In genomic region chr17:4708436-4708835, GRCh38 we compare ENCODE assay signal across 6 cellular contexts. TPM values are rescaled to one million over a fixed set of nuclear protein-coding genes. Genes with fewer than 3 reads are reported as not detected.
A peak's percentile ranks its signal among the peaks of the same experiment; 100 is the strongest.
DNase-seq lines count a peak whose midpoint lies in the region; ATAC-seq and TF ChIP-seq lines count a peak whose summit lies in the region.

No MANE protein-coding gene starts in this region.

- peaks cover 17% of the 10 kb centered on the region; the same call in 1 of the 2 replicates for H3F3A ChIP-seq in GM23338 (replicated peaks; ENCODE audit: low read depth)

- WGBS in mesenchymal stem cell, result 88% methylated on average over 6 of the region's 8 CpGs
- 76 to 83% (median 82%) methylated on average over 8 of the region's 8 CpGs for WGBS in ovary, 3 donors
- WGBS in lower leg skin, 2 donors, result 73 to 76% methylated on average over 7 to 8 of the region's 8 CpGs

- H3K36me3 Mint-ChIP-seq in GM23338 (ENCODE audit: low read depth), result peaks cover 6% of the 10 kb centered on the region; the same call in 2 of the 3 replicates

- no peaks in the 10 kb centered on the region for H3K36me3 ChIP-seq in GM23338 (ENCODE audit: insufficient read depth)
- no peaks in the 10 kb centered on the region for H3K36me3 ChIP-seq in mesenchymal stem cell (ENCODE audit: control insufficient read depth in 1 of 2, insufficient read depth in 2 of 2, low read depth in 1 of 2, low read length in 2 of 2)
- no peaks in the 10 kb centered on the region for H3K36me3 ChIP-seq in ovary

- no peaks in the 10 kb centered on the region for H3K9me3 ChIP-seq in mesenchymal stem cell (ENCODE audit: control insufficient read depth, low read length)
- H3K9me3 ChIP-seq in ovary, result no peaks in the 10 kb centered on the region

- no peak overlapping the region for H2BK15ac ChIP-seq in mesenchymal stem cell (ENCODE audit: low read depth, poor library complexity, severe bottlenecking)

- no peak overlapping the region for H3K4ac ChIP-seq in mesenchymal stem cell (ENCODE audit: low read depth in 1 of 2, low read length in 2 of 2)

- no peak overlapping the region for H4K91ac ChIP-seq in mesenchymal stem cell (ENCODE audit: low read length)

- H3K9me3 Mint-ChIP-seq in GM23338, result peaks cover 10% of the 10 kb centered on the region; the same call in 2 of the 3 replicates

- H4K20me1 ChIP-seq in GM23338 (replicated peaks; ENCODE audit: insufficient read depth), result no peaks in the 10 kb centered on the region; the same call in 1 of the 2 replicates

- peaks cover 27% of the 10 kb centered on the region for H3K79me2 ChIP-seq in GM23338 (replicated peaks; ENCODE audit: insufficient read depth)

- H2BK5ac ChIP-seq in mesenchymal stem cell (ENCODE audit: low read depth, low read length, poor library complexity, severe bottlenecking), result no peak overlapping the region

- no peak for TF ChIP-seq CTCF in GM23338 (conservative IDR thresholded peaks at IDR 0.05; ENCODE audit: low read depth in 2 of 2)
- TF ChIP-seq CTCF in ovary (IDR thresholded peaks at IDR 0.05), result no peak
- no peak for TF ChIP-seq CTCF in lower leg skin (IDR thresholded peaks at IDR 0.05)

- H2AK5ac ChIP-seq in mesenchymal stem cell (ENCODE audit: low read length, severe bottlenecking), result no peak overlapping the region

- no peak overlapping the region for H3K4me3 ChIP-seq in GM23338
- no peak overlapping the region for H3K4me3 ChIP-seq in mesenchymal stem cell (ENCODE audit: insufficient read depth in 1 of 2, low read depth in 1 of 2, low read length in 2 of 2)
- H3K4me3 ChIP-seq in ovary, result no peak overlapping the region
- no peak overlapping the region for H3K4me3 ChIP-seq in lower leg skin (ENCODE audit: low read depth, poor library complexity, severe bottlenecking)

- intact Hi-C loops in ovary (cut with DNase I) (loop anchor here in 1 of 4 donors (2.0 kb wide), 1 partner anchor 180 kb away; no protein-coding TSS in a partner anchor), lower leg skin (cut with DNase I; ENCODE audit: low total_unique reads) (no loop called here)

- H3K27me3 ChIP-seq in GM23338 (ENCODE audit: insufficient read depth) (no peaks in the 10 kb centered on the region), mesenchymal stem cell (ENCODE audit: control insufficient read depth in 1 of 2, insufficient read depth in 1 of 2, low read length in 2 of 2) (no peaks in the 10 kb centered on the region), ovary (no peaks in the 10 kb centered on the region)

- TF ChIP-seq POLR2A in ovary (IDR thresholded peaks at IDR 0.05), result no peak
- TF ChIP-seq POLR2A in lower leg skin (IDR thresholded peaks at IDR 0.05), result no peak

- H3K9me2 ChIP-seq in GM23338 (ENCODE audit: insufficient read depth), result no peaks in the 10 kb centered on the region

- H3K4me2 ChIP-seq in GM23338 (no peak overlapping the region), mesenchymal stem cell (ENCODE audit: low read length, poor library complexity, severe bottlenecking) (no peak overlapping the region)

- H2BK120ac ChIP-seq in mesenchymal stem cell (ENCODE audit: low read depth, low read length), result no peak overlapping the region

- peak overlapping the region; percentile 41; the same call in 2 of the 3 replicates for H3K4me3 Mint-ChIP-seq in GM23338

- H2BK12ac ChIP-seq in mesenchymal stem cell (ENCODE audit: low read length in 2 of 2), result no peak overlapping the region

- DNase-seq in GM23338 (ENCODE audit: low spot score) (peak; percentile 80), T-helper 1 cell (peak in 4 of 5 donors; percentile 15 to 69 (median 32)), mesenchymal stem cell (peak; percentile 19), ovary (no peak), lower leg skin (ENCODE audit: low spot score in 2 of 2) (no peak)

- no peak for TF ChIP-seq EP300 in ovary (IDR thresholded peaks at IDR 0.05)

- H2AFZ ChIP-seq in GM23338 (no peak overlapping the region), mesenchymal stem cell (ENCODE audit: low read depth, low read length) (no peak overlapping the region)

- no peak overlapping the region for H3K14ac ChIP-seq in mesenchymal stem cell (ENCODE audit: low read length in 2 of 2)

- H3K27ac ChIP-seq in GM23338 (ENCODE audit: low read depth) (no peak overlapping the region), mesenchymal stem cell (ENCODE audit: low read length, poor library complexity, severe bottlenecking) (no peak overlapping the region), ovary (no peak overlapping the region)

- peaks cover 18% of the 10 kb centered on the region for H3K27me3 Mint-ChIP-seq in GM23338 (ENCODE audit: insufficient read depth, low read depth, poor library complexity)

- no peak overlapping the region for H3K23ac ChIP-seq in mesenchymal stem cell (ENCODE audit: low read length in 2 of 2)

- H3K4me1 Mint-ChIP-seq in GM23338, result peaks cover 35% of the 10 kb centered on the region

- H3K79me1 ChIP-seq in mesenchymal stem cell (replicated peaks; ENCODE audit: low read length, poor library complexity, severe bottlenecking), result peaks cover 14% of the 10 kb centered on the region

- H3K4me1 ChIP-seq in GM23338 (ENCODE audit: insufficient read depth) (peaks cover 26% of the 10 kb centered on the region), mesenchymal stem cell (ENCODE audit: control insufficient read depth, insufficient read depth, low read depth, low read length) (peaks cover 19% of the 10 kb centered on the region), ovary (ENCODE audit: insufficient read depth) (peaks cover 3% of the 10 kb centered on the region)

- H3K27ac Mint-ChIP-seq in GM23338, result no peak overlapping the region

- no peak overlapping the region for H3K18ac ChIP-seq in mesenchymal stem cell (ENCODE audit: low read depth in 1 of 2, low read length in 2 of 2)

- no peak for ATAC-seq in GM23338
- ATAC-seq in HG03045 (IDR thresholded peaks at IDR 0.05; ENCODE audit: unreplicated experiment), result no peak

- no peak overlapping the region for H4K8ac ChIP-seq in mesenchymal stem cell (ENCODE audit: low read length)

- H3K9ac ChIP-seq in mesenchymal stem cell (ENCODE audit: low read length), result no peak overlapping the region

TF ChIP-seq in GM23338, 12 proteins besides CTCF, POLR2A, EP300 and RAD21:
- TF ChIP-seq POLR2AphosphoS5 (IDR thresholded peaks at IDR 0.05; ENCODE audit: low read depth), result peak; percentile 71
- TF ChIP-seq JUNB (IDR thresholded peaks at IDR 0.05; ENCODE audit: unreplicated experiment), result no peak
TF ChIP-seq in GM23338: peak in this region for 1.

RNA-seq across cellular contexts. Expression of gene ARRB2, which starts 2.0 kb away (rescaled TPM):
- total RNA-seq in GM23338 (2014; rRNA removed; shearing (Covaris generic)), result 23.0 and 45.0 TPM in 2 replicates
- polyA plus RNA-seq in GM23338 (2016; fragmentation: Nextera tagmentation; extraction: Ambion mirVana), result 37.3 and 39.5 TPM in 2 replicates
- polyA plus RNA-seq in mesenchymal stem cell (2013, experiment 1 of 2), result 7.4 TPM
- 7.0 TPM for polyA plus RNA-seq in mesenchymal stem cell (2013, experiment 2 of 2)
- total RNA-seq in ovary, result 10 to 100 TPM; 13.4 to 38.2 (median 30.6) TPM
- polyA plus RNA-seq in ovary, result 10 to 100 TPM; 16.4 to 40.6 TPM
- total RNA-seq in lower leg skin, result 10 to 100 TPM in 3 of 4 donors, 1 to 10 TPM in 1; 8.5 to 16.4 (median 11.8) TPM

RNA-seq across cellular contexts. Expression of gene PELP1, which starts 4.5 kb away (rescaled TPM):
- 91.0 and 123 TPM in 2 replicates for total RNA-seq in GM23338 (2014; rRNA removed; shearing (Covaris generic))
- polyA plus RNA-seq in GM23338 (2016; fragmentation: Nextera tagmentation; extraction: Ambion mirVana), result 39.4 and 41.1 TPM in 2 replicates
- polyA plus RNA-seq in mesenchymal stem cell (2013, experiment 1 of 2), result 16.4 TPM
- 16.6 TPM for polyA plus RNA-seq in mesenchymal stem cell (2013, experiment 2 of 2)
- total RNA-seq in ovary, result 10 to 100 TPM; 19.2 to 75.0 (median 63.1) TPM
- polyA plus RNA-seq in ovary, result 10 to 100 TPM; 13.5 to 25.6 TPM
- 10 to 100 TPM; 20.5 to 78.4 (median 26.0) TPM for total RNA-seq in lower leg skin

RNA-seq across cellular contexts. Expression of gene MED11, which starts 22.8 kb away (rescaled TPM):
- total RNA-seq in GM23338 (2014; rRNA removed; shearing (Covaris generic)), result 15.5 and 16.7 TPM in 2 replicates
- polyA plus RNA-seq in GM23338 (2016; fragmentation: Nextera tagmentation; extraction: Ambion mirVana) (32.8 and 33.3 TPM in 2 replicates), ovary (10 to 100 TPM; 18.0 TPM)
- 21.2 TPM for polyA plus RNA-seq in mesenchymal stem cell (2013, experiment 1 of 2)
- 19.9 TPM for polyA plus RNA-seq in mesenchymal stem cell (2013, experiment 2 of 2)
- total RNA-seq in ovary (10 to 100 TPM; 10.7 to 21.8 (median 15.4) TPM), lower leg skin (10 to 100 TPM; 22.9 to 47.0 (median 40.9) TPM)

RNA-seq across cellular contexts. Expression of gene ZMYND15, which starts 31.2 kb away (rescaled TPM):
- total RNA-seq in GM23338 (2014; rRNA removed; shearing (Covaris generic)), result 1.4 TPM in 1 of 2 replicates, not detected in the other
- 0.21 and 0.32 TPM in 2 replicates for polyA plus RNA-seq in GM23338 (2016; fragmentation: Nextera tagmentation; extraction: Ambion mirVana)
- polyA plus RNA-seq in mesenchymal stem cell (2013, experiment 1 of 2), result 0.04 TPM
- polyA plus RNA-seq in mesenchymal stem cell (2013, experiment 2 of 2), result 0.07 TPM
- 1 to 10 TPM in 3 of 7 donors, under 1 TPM in 4; 0.36 to 1.4 (median 0.99) TPM for total RNA-seq in ovary
- polyA plus RNA-seq in ovary, result under 1 TPM; 0.33 to 0.57 TPM
- total RNA-seq in lower leg skin, result 1 to 10 TPM in 2 of 4 donors, under 1 TPM in 1, not detected in 1; 0.46 to 1.7 (median 1.2) TPM

RNA-seq across cellular contexts. Expression of gene CXCL16, which starts 31.3 kb away (rescaled TPM):
- total RNA-seq in GM23338 (2014; rRNA removed; shearing (Covaris generic)), result 4.1 and 6.8 TPM in 2 replicates
- 3.7 and 4.0 TPM in 2 replicates for polyA plus RNA-seq in GM23338 (2016; fragmentation: Nextera tagmentation; extraction: Ambion mirVana)
- polyA plus RNA-seq in mesenchymal stem cell (2013, experiment 1 of 2), result 1.4 TPM
- polyA plus RNA-seq in mesenchymal stem cell (2013, experiment 2 of 2), result 1.4 TPM
- 10 to 100 TPM in 6 of 7 donors, 1 to 10 TPM in 1; 5.8 to 30.7 (median 16.8) TPM for total RNA-seq in ovary
- 10 to 100 TPM in 1 of 2 donors, 1 to 10 TPM in 1; 7.6 to 41.6 TPM for polyA plus RNA-seq in ovary
- 10 to 100 TPM; 25.0 to 28.1 (median 25.5) TPM for total RNA-seq in lower leg skin

Comparison
In these comparisons a context has a peak if more than half of its experiments do, and no peak if none do; other contexts are left out.
1. DNase-seq: peak in GM23338 (single experiment), T-helper 1 cell (4 of 5) and mesenchymal stem cell (single experiment); none in ovary (0 of 5) and lower leg skin (0 of 2).